ENCODE assay signal across 1 cellular context in genomic region chr7:120994512-120995363, GRCh38.
TF ChIP-seq lines count a peak whose summit lies in the region.

No MANE protein-coding gene starts in this region.

TF ChIP-seq in HepG2, 621 proteins besides CTCF, POLR2A, EP300 and RAD21:
- TF ChIP-seq ETV6 (CRISPR knock-in tag; conservative IDR thresholded peaks at IDR 0.05) (no peak), FOXP4 (CRISPR knock-in tag; IDR thresholded peaks at IDR 0.05) (no peak), TARDBP (CRISPR knock-in tag; IDR thresholded peaks at IDR 0.05) (no peak), REXO4 (CRISPR knock-in tag; IDR thresholded peaks at IDR 0.05; ENCODE audit: borderline replicate concordance) (no peak), ZNF33B (CRISPR knock-in tag; IDR thresholded peaks at IDR 0.05) (no peak), MXD1 (CRISPR knock-in tag; IDR thresholded peaks at IDR 0.05) (no peak), NR2F1 (CRISPR knock-in tag; IDR thresholded peaks at IDR 0.05) (no peak), HIC2 (CRISPR knock-in tag; IDR thresholded peaks at IDR 0.05; ENCODE audit: low read depth) (no peak), USF2 (IDR thresholded peaks at IDR 0.05; ENCODE audit: low read depth, low read length) (no peak), USF2 (CRISPR knock-in tag; IDR thresholded peaks at IDR 0.05; ENCODE audit: borderline replicate concordance) (no peak), SOX13 (IDR thresholded peaks at IDR 0.05) (no peak), SOX13 (CRISPR knock-in tag; conservative IDR thresholded peaks at IDR 0.05 in 1 of 2, IDR thresholded peaks at IDR 0.05 in 1 of 2) (no peak)
TF ChIP-seq in HepG2: peak in this region for 0.
